In the genomic region with DNA sequence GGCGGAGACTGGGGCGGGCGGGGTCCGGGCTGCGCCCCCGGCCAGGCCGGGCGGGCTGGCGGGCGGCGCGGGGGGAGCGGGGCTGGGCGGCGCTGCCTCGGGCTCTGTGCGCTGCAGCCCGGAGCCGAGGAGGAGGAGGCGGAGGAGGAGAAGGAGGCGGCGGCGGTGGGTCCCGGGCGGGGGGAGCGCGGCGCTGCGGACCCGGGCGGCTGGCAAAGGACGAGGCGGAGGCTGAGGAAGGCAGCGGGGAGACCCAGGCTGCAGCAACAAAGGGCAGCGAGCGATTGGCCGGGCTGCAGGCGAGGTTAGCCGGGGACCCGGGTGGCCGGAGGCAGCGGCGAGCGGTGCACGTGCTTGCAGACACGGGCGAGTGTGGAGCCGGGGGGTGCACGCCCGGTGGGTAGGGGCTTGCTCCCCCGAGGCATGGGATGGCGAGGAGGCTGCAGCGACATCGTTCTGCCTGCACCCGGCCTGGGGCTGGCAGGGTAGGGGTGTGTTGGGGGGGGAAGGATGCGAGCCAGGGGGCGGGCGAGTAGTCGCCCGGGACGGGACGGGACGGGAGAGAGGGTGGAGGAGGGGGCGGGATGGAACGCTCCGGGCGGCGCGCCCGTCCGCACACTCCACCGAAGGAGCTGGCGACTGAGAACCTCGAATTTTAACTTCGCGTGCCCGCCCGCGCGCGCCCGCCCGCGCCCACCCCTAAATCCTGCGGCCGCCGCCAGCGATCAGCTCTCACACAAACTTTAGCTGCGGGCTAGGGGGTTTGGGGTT, we compare ENCODE assay signal across 8 cellular contexts. TPM values are rescaled to one million over a fixed set of nuclear protein-coding genes. Genes with fewer than 3 reads are reported as not detected.
DNase-seq lines count a peak whose midpoint lies in the region; ATAC-seq and TF ChIP-seq lines count a peak whose summit lies in the region.

No MANE protein-coding gene starts in this region.

- DNase-seq in activated CD4-positive, alpha-beta T cell treated with anti-CD3 and anti-CD28 coated beads for 36 hours, result peak; percentile 67
- DNase-seq in activated CD4-positive, alpha-beta T cell treated with anti-CD3 and anti-CD28 coated beads for 48 hours, result no peak
- DNase-seq in dorsolateral prefrontal cortex, result peak in 7 of 10 donors; percentile 33 to 76 (median 56)
- peak; percentile 38 for DNase-seq in medulla oblongata (ENCODE audit: extremely low spot score)
- DNase-seq in stimulated activated CD8-positive, alpha-beta memory T cell treated with anti-CD3 and anti-CD28 coated beads, Interleukin-7, amount 100 ng/mL, for 48 hours (ENCODE audit: extremely low read depth in 1 of 2, low read depth in 1 of 2), result peak; percentile 11 to 27
- no peak for DNase-seq in germinal center (ENCODE audit: low spot score)

- H3K9me3 Mint-ChIP-seq in activated CD4-positive, alpha-beta T cell treated with anti-CD3 and anti-CD28 coated beads for 36 hours (ENCODE audit: low read depth), result no peaks in the 10 kb centered on the region

- H3K4me3 ChIP-seq in HUES48 (ENCODE audit: low read depth, low read length) (peak overlapping the region; percentile 95), dorsolateral prefrontal cortex (peak overlapping the region; percentile 61 to 99 (median 90))

- intact Hi-C loops in activated CD4-positive, alpha-beta T cell treated with anti-CD3 and anti-CD28 coated beads for 36 hours (cut with DNase I, micrococcal nuclease), result loop anchor here (1.0 to 10.0 kb wide), 22 partner anchors 26 to 1198 kb away; partner anchors contain the start of genes ADK (in 2 of the 2), SAMD8 (in 2 of the 2), AP3M1 (in 1 of the 2) and CAMK2G (in 1 of the 2)
- intact Hi-C loops in dorsolateral prefrontal cortex (cut with DNase I), result loop anchor here (1.0 to 10.0 kb wide), 10 partner anchors 99 to 561 kb away; partner anchors contain the start of genes SAMD8 (in 2 of the 2) and VDAC2 (in 1 of the 2)

- no peak for ATAC-seq in activated CD4-positive, alpha-beta T cell treated with anti-CD3 and anti-CD28 coated beads for 36 hours

- peak overlapping the region; percentile 88 for H3K4me3 Mint-ChIP-seq in activated CD4-positive, alpha-beta T cell treated with anti-CD3 and anti-CD28 coated beads for 36 hours

- H3K4me1 ChIP-seq in HUES48 (ENCODE audit: control insufficient read depth, insufficient read depth, low read length), result peaks cover 11% of the 10 kb centered on the region

- H3K27ac Mint-ChIP-seq in activated CD4-positive, alpha-beta T cell treated with anti-CD3 and anti-CD28 coated beads for 36 hours, result peak overlapping the region; percentile 84

- no peaks in the 10 kb centered on the region for H3K9me3 ChIP-seq in HUES48 (ENCODE audit: control insufficient read depth, insufficient read depth, low read length)

- POLR2A ChIA-PET in activated CD4-positive, alpha-beta T cell treated with anti-CD3 and anti-CD28 coated beads for 36 hours (lab: Charles Lee), result interaction anchor here (0.6 to 2.1 kb wide), 6 partner anchors 47 to 534 kb away, joined by 3 to 8 read pairs (median 4); partner anchors contain the start of gene VDAC2

- CTCF ChIA-PET in activated CD4-positive, alpha-beta T cell treated with anti-CD3 and anti-CD28 coated beads for 36 hours (lab: Charles Lee), result interaction anchor here (0.5 to 0.7 kb wide), 2 partner anchors 221 to 519 kb away, joined by 3 read pairs; no protein-coding TSS in a partner anchor

- peak overlapping the region; percentile 87 for H3K27ac ChIP-seq in HUES48 (ENCODE audit: low read depth, low read length)
- H3K27ac ChIP-seq in VCaP, result peak overlapping the region; percentile 95
- peak overlapping the region; percentile 66 to 100 (median 95) for H3K27ac ChIP-seq in dorsolateral prefrontal cortex

- H3K27me3 Mint-ChIP-seq in activated CD4-positive, alpha-beta T cell treated with anti-CD3 and anti-CD28 coated beads for 36 hours, result no peaks in the 10 kb centered on the region

- no peaks in the 10 kb centered on the region for H3K27me3 ChIP-seq in HUES48 (ENCODE audit: control insufficient read depth, insufficient read depth, low read length)
- H3K27me3 ChIP-seq in dorsolateral prefrontal cortex, result no peaks in the 10 kb centered on the region

- H3K36me3 Mint-ChIP-seq in activated CD4-positive, alpha-beta T cell treated with anti-CD3 and anti-CD28 coated beads for 36 hours (ENCODE audit: low read depth), result peaks cover 3% of the 10 kb centered on the region

- peaks cover 64% of the 10 kb centered on the region for H3K4me1 Mint-ChIP-seq in activated CD4-positive, alpha-beta T cell treated with anti-CD3 and anti-CD28 coated beads for 36 hours

- TF ChIP-seq CTCF in VCaP (conservative IDR thresholded peaks at IDR 0.05) (no peak), dorsolateral prefrontal cortex (IDR thresholded peaks at IDR 0.05 in 54 of 56, conservative IDR thresholded peaks at IDR 0.05 in 2 of 56; ENCODE audit: low read depth in 1 of 56, partially characterized antibody in 56 of 56) (peak in 8 of 56 donors; percentile 4 to 20 (median 10))

- no peaks in the 10 kb centered on the region for H3K36me3 ChIP-seq in HUES48 (ENCODE audit: control insufficient read depth, insufficient read depth, low read length)

- peak overlapping the region; percentile 76 for H3K9ac ChIP-seq in HUES48 (ENCODE audit: low read depth, low read length)

RNA-seq across cellular contexts. Expression of gene KAT6B, which starts 0.8 kb away (rescaled TPM):
- total RNA-seq in activated CD4-positive, alpha-beta T cell treated with anti-CD3 and anti-CD28 coated beads for 36 hours, result 10 to 100 TPM; 20.0 to 20.9 TPM
- total RNA-seq in dorsolateral prefrontal cortex, result 100 to 1,000 TPM in 63 of 120 experiments, 10 to 100 TPM in 57; 52.1 to 147 (median 101) TPM

Comparison
In these comparisons a context has a peak if more than half of its experiments do, and no peak if none do; other contexts are left out.
1. DNase-seq: peak in activated CD4-positive, alpha-beta T cell treated with anti-CD3 and anti-CD28 coated beads for 36 hours (single experiment), dorsolateral prefrontal cortex (7 of 10), medulla oblongata (single experiment) and stimulated activated CD8-positive, alpha-beta memory T cell treated with anti-CD3 and anti-CD28 coated beads, Interleukin-7, amount 100 ng/mL, for 48 hours (2 of 2); none in activated CD4-positive, alpha-beta T cell treated with anti-CD3 and anti-CD28 coated beads for 48 hours (single experiment) and germinal center (single experiment).
2. Peak in every context shown above with its lines, with median percentiles within 50 percentile points of each other: H3K27ac ChIP-seq.